ENCODE assay signal across 17 cellular contexts in genomic region chr11:34157163-34157562, GRCh38. TPM values are rescaled to one million over a fixed set of nuclear protein-coding genes. Genes with fewer than 3 reads are reported as not detected.
A peak's percentile ranks its signal among the peaks of the same experiment; 100 is the strongest.
DNase-seq lines count a peak whose midpoint lies in the region; ATAC-seq and TF ChIP-seq lines count a peak whose summit lies in the region.
"Had no signal": no experiment of that assay in that cellular context is flagged by ENCODE, and none has a peak within 500 bp of the region (broad histone marks: within the 10 kb centered on the region; RNA-seq: fewer than 3 reads in every experiment).

No MANE protein-coding gene starts in this region.

- peaks cover 18% of the 10 kb centered on the region for H4K20me1 ChIP-seq in osteoblast (ENCODE audit: insufficient read depth, low read length)

- no peak overlapping the region for H3K4me2 ChIP-seq in osteoblast (ENCODE audit: insufficient read depth, low read length)
- H3K4me2 ChIP-seq: BLaER1 treated with 17β-estradiol and CSF1 and Interleukin-3, amounts not matched to agents 10 nM and 100 nM had no signal

- no peaks in the 10 kb centered on the region for H3K79me2 ChIP-seq in osteoblast (ENCODE audit: insufficient read depth, low read length)

- no peaks in the 10 kb centered on the region for H3K9me3 ChIP-seq in osteoblast (ENCODE audit: low read depth, low read length)
- H3K9me3 ChIP-seq: BLaER1 treated with 17β-estradiol and CSF1 and Interleukin-3, amounts not matched to agents 10 nM and 100 nM; SJCRH30 had no signal

- H3K4me3 ChIP-seq in osteoblast (ENCODE audit: insufficient read depth, low read length) = no peak overlapping the region
- H3K4me3 ChIP-seq: BLaER1 treated with 17β-estradiol and CSF1 and Interleukin-3, amounts not matched to agents 10 nM and 100 nM; SJCRH30 had no signal

- H3K4me1 ChIP-seq in osteoblast (ENCODE audit: insufficient read depth, low read length) = no peaks in the 10 kb centered on the region
- H3K4me1 ChIP-seq: SJCRH30 had no signal

- no peak for TF ChIP-seq CTCF in osteoblast (IDR thresholded peaks at IDR 0.05; ENCODE audit: extremely low read depth, low read depth, low read length)

- DNase-seq in Right ventricle myocardium superior (peak; percentile 76), cardiac septum (ENCODE audit: low spot score) (no peak), left ventricle myocardium superior (peak; percentile 75), osteoblast (ENCODE audit: insufficient read length, low spot score, missing footprints) (peak; percentile 65), NCI-H1092 (lab: John Stamatoyannopoulos, UW) (no peak)
- DNase-seq: DMS79 treated with DMSO at 0.1 percent for 48 hours, H7, NCI-H1417 treated with DMSO at 0.1 percent for 48 hours, NCI-H1930, NCI-H226, NCI-H524, NCI-H82, RPMI8226, SJCRH30 had no signal

- no peak overlapping the region for H2AFZ ChIP-seq in osteoblast (ENCODE audit: low read length)

- peaks cover 9% of the 10 kb centered on the region for H3K36me3 ChIP-seq in osteoblast (ENCODE audit: insufficient read depth, low read length)
- H3K36me3 ChIP-seq: SJCRH30 had no signal

- intact Hi-C loops in Right ventricle myocardium superior (cut with DNase I) (no loop called here), cardiac septum (cut with DNase I) (no loop called here), left ventricle myocardium superior (cut with micrococcal nuclease) (no loop called here)

- H3K27ac ChIP-seq in osteoblast (ENCODE audit: low read depth, low read length) = no peak overlapping the region
- H3K27ac ChIP-seq: BLaER1 treated with 17β-estradiol and CSF1 and Interleukin-3, amounts not matched to agents 10 nM and 100 nM; SJCRH30 had no signal

- H3K27me3 ChIP-seq in osteoblast (ENCODE audit: insufficient read depth, low read length) = no peaks in the 10 kb centered on the region
- H3K27me3 ChIP-seq: BLaER1 treated with 17β-estradiol and CSF1 and Interleukin-3, amounts not matched to agents 10 nM and 100 nM; SJCRH30 had no signal

- ATAC-seq in Right ventricle myocardium superior (ENCODE audit: poor library complexity) (peak; percentile 57), left ventricle myocardium superior (peak; percentile 64), HG03097 (IDR thresholded peaks at IDR 0.05; ENCODE audit: low FRiP score, unreplicated experiment) (no peak), GM18498 (IDR thresholded peaks at IDR 0.05; ENCODE audit: unreplicated experiment) (no peak)

RNA-seq across cellular contexts. Expression of gene NAT10, which starts 51.7 kb away (rescaled TPM):
- total RNA-seq in Right ventricle myocardium superior (20.9 TPM), cardiac septum (23.2 TPM), left ventricle myocardium superior (19.2 TPM), osteoblast (19.4 and 20.6 TPM in 2 replicates)

Comparison
In these comparisons a context has a peak if more than half of its experiments do, and no peak if none do; other contexts are left out.
1. DNase-seq: peak in Right ventricle myocardium superior (single experiment), left ventricle myocardium superior (single experiment) and osteoblast (single experiment); none in cardiac septum (single experiment) and NCI-H1092 (single experiment).
2. ATAC-seq: peak in Right ventricle myocardium superior (single experiment) and left ventricle myocardium superior (single experiment); none in HG03097 (single experiment) and GM18498 (single experiment).